In the genomic region with DNA sequence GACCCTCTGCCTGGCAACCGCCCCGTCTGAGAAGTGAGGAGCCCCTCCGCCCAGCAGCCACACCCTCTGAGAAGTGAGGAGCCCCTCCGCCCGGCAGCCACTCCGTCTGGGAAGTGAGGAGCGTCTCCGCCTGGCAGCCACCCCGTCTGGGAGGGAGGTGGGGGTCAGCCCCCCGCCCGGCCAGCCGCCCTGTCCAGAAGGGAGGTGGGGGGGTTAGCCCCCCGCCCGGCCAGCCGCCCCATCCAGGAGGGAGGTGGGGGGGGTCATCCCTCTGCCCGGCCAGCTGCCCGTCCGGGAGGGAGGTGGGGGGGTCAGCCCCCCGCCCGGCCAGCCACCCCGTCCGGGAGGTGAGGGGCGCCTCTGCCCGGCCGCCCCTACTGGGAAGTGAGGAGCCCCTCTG, we compare ENCODE assay signal across 6 cellular contexts. TPM values are rescaled to one million over a fixed set of nuclear protein-coding genes. Genes with fewer than 3 reads are reported as not detected.
"Had no signal": no experiment of that assay in that cellular context is flagged by ENCODE, and none has a peak within 500 bp of the region (broad histone marks: within the 10 kb centered on the region; RNA-seq: fewer than 3 reads in every experiment).

No MANE protein-coding gene starts in this region.

RNA-seq across cellular contexts. Expression of a gene that starts 3.6 kb away (rescaled TPM):
- total RNA-seq: GM23248, H4, H7, HepG2, HFFc6 had no signal
- polyA plus RNA-seq: GM23248, HepG2, IgD-negative memory B cell had no signal
